In genomic region chr2:213057977-213058376, GRCh38 we compare ENCODE assay signal across 18 cellular contexts.
"Had no signal": no experiment of that assay in that cellular context is flagged by ENCODE, and none has a peak within 500 bp of the region (broad histone marks: within the 10 kb centered on the region; RNA-seq: fewer than 3 reads in every experiment).

No MANE protein-coding gene starts in this region.

- H3K4me3 Mint-ChIP-seq: activated CD4-positive, alpha-beta memory T cell treated with anti-CD3 and anti-CD28 coated beads for 36 hours; neural progenitor cell; stimulated activated naive CD8-positive, alpha-beta T cell treated with anti-CD3 and anti-CD28 coated beads, Interleukin-15, Interleukin-2, amounts not matched to agents 100 ng/mL and 50 ng/mL, for 24 hours; T-helper 17 cell had no signal

- H3K4me1 Mint-ChIP-seq: neural progenitor cell had no signal

- H3K27me3 Mint-ChIP-seq: activated CD4-positive, alpha-beta memory T cell treated with anti-CD3 and anti-CD28 coated beads for 36 hours; stimulated activated naive CD8-positive, alpha-beta T cell treated with anti-CD3 and anti-CD28 coated beads, Interleukin-15, Interleukin-2, amounts not matched to agents 100 ng/mL and 50 ng/mL, for 24 hours; T-helper 17 cell had no signal

- H3K36me3 Mint-ChIP-seq: activated CD4-positive, alpha-beta memory T cell treated with anti-CD3 and anti-CD28 coated beads for 36 hours; activated naive CD4-positive, alpha-beta T cell treated with anti-CD3 and anti-CD28 coated beads, Interleukin-2, amount 50 U/mL, for 72 hours; neural progenitor cell had no signal

- DNase-seq: activated CD4-positive, alpha-beta memory T cell treated with anti-CD3 and anti-CD28 coated beads for 36 hours; activated CD4-positive, alpha-beta T cell treated with anti-CD3 and anti-CD28 coated beads for 1 hour; activated CD8-positive, alpha-beta memory T cell treated with anti-CD3 and anti-CD28 coated beads, Interleukin-2, amount 50 U/mL, for 4 hours; activated effector memory CD4-positive, alpha-beta T cell treated with Interleukin-2 at 50 U/mL for 16 hours; aorta; cortex of kidney; effector CD8-positive, alpha-beta T cell; kidney glomerular epithelial cell; ovary; stimulated activated CD4-positive, alpha-beta T cell treated with anti-CD3 and anti-CD28 coated beads, Interleukin-2, amount 100 ng/mL, for 48 hours; T-helper 17 cell; testis; upper lobe of right lung had no signal

- ATAC-seq: activated naive CD4-positive, alpha-beta T cell treated with anti-CD3 and anti-CD28 coated beads, Interleukin-2, amount 50 U/mL, for 72 hours; gastroesophageal sphincter; SK-N-SH treated with all-trans-retinoic acid at 6 μM for 48 hours; T-helper 17 cell; upper lobe of right lung had no signal

- H3K9me3 Mint-ChIP-seq: activated CD4-positive, alpha-beta memory T cell treated with anti-CD3 and anti-CD28 coated beads for 36 hours; activated naive CD4-positive, alpha-beta T cell treated with anti-CD3 and anti-CD28 coated beads, Interleukin-2, amount 50 U/mL, for 72 hours; neural progenitor cell had no signal

- H3K27ac Mint-ChIP-seq: activated CD4-positive, alpha-beta memory T cell treated with anti-CD3 and anti-CD28 coated beads for 36 hours; activated naive CD4-positive, alpha-beta T cell treated with anti-CD3 and anti-CD28 coated beads, Interleukin-2, amount 50 U/mL, for 72 hours; neural progenitor cell; stimulated activated naive CD8-positive, alpha-beta T cell treated with anti-CD3 and anti-CD28 coated beads, Interleukin-15, Interleukin-2, amounts not matched to agents 100 ng/mL and 50 ng/mL, for 24 hours; T-helper 17 cell had no signal
